ENCODE assay signal across 10 cellular contexts in genomic region chr22:39405346-39406085, GRCh38. TPM values are rescaled to one million over a fixed set of nuclear protein-coding genes. Genes with fewer than 3 reads are reported as not detected.
DNase-seq lines count a peak whose midpoint lies in the region; ATAC-seq and TF ChIP-seq lines count a peak whose summit lies in the region.
"Had no signal": no experiment of that assay in that cellular context is flagged by ENCODE, and none has a peak within 500 bp of the region (broad histone marks: within the 10 kb centered on the region; RNA-seq: fewer than 3 reads in every experiment).

No MANE protein-coding gene starts in this region.

- peak overlapping the region in 6 of 11 experiments; percentile 20 to 96 (median 47); a peak in 11 of 22 replicates for H3K27ac ChIP-seq in BLaER1 treated with 17β-estradiol and CSF1 and Interleukin-3, amounts not matched to agents 10 nM and 100 nM
- H3K27ac ChIP-seq in right cardiac atrium (ENCODE audit: low read length), result no peak overlapping the region
- no peak overlapping the region for H3K27ac ChIP-seq in smooth muscle cell (ENCODE audit: low read depth)
- no peak overlapping the region for H3K27ac ChIP-seq in Karpas-422 (ENCODE audit: low read length)

- no peak overlapping the region; a peak in 1 of 22 replicates for H3K9ac ChIP-seq in BLaER1 treated with 17β-estradiol and CSF1 and Interleukin-3, amounts not matched to agents 10 nM and 100 nM
- peak overlapping the region; percentile 1 for H3K9ac ChIP-seq in skeletal muscle satellite cell (ENCODE audit: low read depth, low read length)
- no peak overlapping the region for H3K9ac ChIP-seq in smooth muscle cell (ENCODE audit: low read depth)
- H3K9ac ChIP-seq in Karpas-422 (ENCODE audit: low read length), result no peak overlapping the region

- WGBS in right cardiac atrium, result 34% methylated on average over 28 of the region's 28 CpGs
- 91% methylated on average over 28 of the region's 28 CpGs for WGBS in smooth muscle cell (ENCODE audit: low lambda C conversion rate)

- no peaks in the 10 kb centered on the region for H3K9me3 ChIP-seq in BLaER1 treated with 17β-estradiol and CSF1 and Interleukin-3, amounts not matched to agents 10 nM and 100 nM (replicated peaks in 1 of 11)
- H3K9me3 ChIP-seq in right cardiac atrium (ENCODE audit: control insufficient read depth, low read length) (no peaks in the 10 kb centered on the region), skeletal muscle satellite cell (replicated peaks; ENCODE audit: low read length) (no peaks in the 10 kb centered on the region), smooth muscle cell (replicated peaks; ENCODE audit: low read depth) (no peaks in the 10 kb centered on the region), Karpas-422 (ENCODE audit: low read length) (no peaks in the 10 kb centered on the region)

- no peaks in the 10 kb centered on the region for H4K20me1 ChIP-seq in BLaER1 treated with 17β-estradiol and CSF1 and Interleukin-3, amounts not matched to agents 10 nM and 100 nM
- H4K20me1 ChIP-seq in smooth muscle cell (ENCODE audit: low read depth) (peaks cover 55% of the 10 kb centered on the region), Karpas-422 (ENCODE audit: insufficient read depth, low read depth, low read length) (no peaks in the 10 kb centered on the region)

- H3K9me3 Mint-ChIP-seq in activated naive CD8-positive, alpha-beta T cell treated with anti-CD3 and anti-CD28 coated beads for 36 hours, result no peaks in the 10 kb centered on the region

- H3K79me2 ChIP-seq in smooth muscle cell (ENCODE audit: low read depth), result peaks cover 30% of the 10 kb centered on the region
- H3K79me2 ChIP-seq in Karpas-422 (ENCODE audit: low read length), result peaks cover 82% of the 10 kb centered on the region

- H3K27ac Mint-ChIP-seq in activated naive CD8-positive, alpha-beta T cell treated with anti-CD3 and anti-CD28 coated beads for 36 hours, result peak overlapping the region; percentile 13

- H3K36me3 Mint-ChIP-seq in activated naive CD8-positive, alpha-beta T cell treated with anti-CD3 and anti-CD28 coated beads for 36 hours, result peaks cover 24% of the 10 kb centered on the region

- H3F3A ChIP-seq in smooth muscle cell (ENCODE audit: low read depth), result no peaks in the 10 kb centered on the region

- no peaks in the 10 kb centered on the region for H3K27me3 ChIP-seq in BLaER1 treated with 17β-estradiol and CSF1 and Interleukin-3, amounts not matched to agents 10 nM and 100 nM
- no peaks in the 10 kb centered on the region for H3K27me3 ChIP-seq in right cardiac atrium (ENCODE audit: control insufficient read depth, insufficient read depth)
- H3K27me3 ChIP-seq in skeletal muscle satellite cell (ENCODE audit: control insufficient read depth, insufficient read depth, low read length), result no peaks in the 10 kb centered on the region
- no peaks in the 10 kb centered on the region for H3K27me3 ChIP-seq in smooth muscle cell (ENCODE audit: low read depth)
- no peaks in the 10 kb centered on the region for H3K27me3 ChIP-seq in Karpas-422 (ENCODE audit: low read length)

- peaks cover 53% of the 10 kb centered on the region for H3K4me1 Mint-ChIP-seq in activated naive CD8-positive, alpha-beta T cell treated with anti-CD3 and anti-CD28 coated beads for 36 hours

- peak; percentile 70 to 71 for ATAC-seq in right cardiac atrium
- no peak for ATAC-seq in GM18870 (IDR thresholded peaks at IDR 0.05; ENCODE audit: unreplicated experiment)
- ATAC-seq: PC-3 had no signal

- H3K4me2 ChIP-seq in BLaER1 treated with 17β-estradiol and CSF1 and Interleukin-3, amounts not matched to agents 10 nM and 100 nM, result peak overlapping the region in 4 of 11 experiments; percentile 8 to 40 (median 26); a peak in 5 of 22 replicates
- peak overlapping the region; percentile 80 for H3K4me2 ChIP-seq in skeletal muscle satellite cell (ENCODE audit: low read length)
- H3K4me2 ChIP-seq in smooth muscle cell, result no peak overlapping the region
- H3K4me2 ChIP-seq in Karpas-422 (ENCODE audit: low read depth, low read length, poor library complexity, severe bottlenecking), result no peak overlapping the region

- H3K4me3 Mint-ChIP-seq in activated naive CD8-positive, alpha-beta T cell treated with anti-CD3 and anti-CD28 coated beads for 36 hours, result peak overlapping the region; percentile 19

- intact Hi-C loops in right cardiac atrium (cut with DNase I), result loop anchor here in 3 of 4 donors (10.0 kb wide), 2 partner anchors 109 to 119 kb away; partner anchors contain the start of gene ATF4 (in 1 of the 3)

- H3K27me3 Mint-ChIP-seq in activated naive CD8-positive, alpha-beta T cell treated with anti-CD3 and anti-CD28 coated beads for 36 hours, result no peaks in the 10 kb centered on the region

- H2AFZ ChIP-seq in smooth muscle cell (ENCODE audit: low read depth) (no peak overlapping the region), Karpas-422 (ENCODE audit: low read length) (no peak overlapping the region)

- peaks cover 50 to 91% (median 65%) of the 10 kb centered on the region in 10 experiments for H3K4me1 ChIP-seq in BLaER1 treated with 17β-estradiol and CSF1 and Interleukin-3, amounts not matched to agents 10 nM and 100 nM
- H3K4me1 ChIP-seq in right cardiac atrium (ENCODE audit: control insufficient read depth, insufficient read depth, low read length), result no peaks in the 10 kb centered on the region
- H3K4me1 ChIP-seq in skeletal muscle satellite cell (ENCODE audit: control insufficient read depth, insufficient read depth, low read length), result peaks cover 15% of the 10 kb centered on the region
- peaks cover 2% of the 10 kb centered on the region for H3K4me1 ChIP-seq in smooth muscle cell (ENCODE audit: low read depth)
- H3K4me1 ChIP-seq in Karpas-422 (ENCODE audit: low read length), result peaks cover 15% of the 10 kb centered on the region

- peaks cover 25 to 54% (median 33%) of the 10 kb centered on the region in 11 experiments; a peak in 20 of 22 replicates for H3K36me3 ChIP-seq in BLaER1 treated with 17β-estradiol and CSF1 and Interleukin-3, amounts not matched to agents 10 nM and 100 nM
- H3K36me3 ChIP-seq in skeletal muscle satellite cell (ENCODE audit: insufficient read depth, low read length) (no peaks in the 10 kb centered on the region), smooth muscle cell (ENCODE audit: low read depth) (no peaks in the 10 kb centered on the region), Karpas-422 (ENCODE audit: insufficient read depth, low read length) (no peaks in the 10 kb centered on the region; the same call in 1 of the 2 replicates)

- H3K4me3 ChIP-seq in BLaER1 treated with 17β-estradiol and CSF1 and Interleukin-3, amounts not matched to agents 10 nM and 100 nM, result no peak overlapping the region
- H3K4me3 ChIP-seq in right cardiac atrium (ENCODE audit: low read length), result no peak overlapping the region
- H3K4me3 ChIP-seq in skeletal muscle satellite cell (ENCODE audit: low read length), result peak overlapping the region; percentile 51
- H3K4me3 ChIP-seq in smooth muscle cell, result no peak overlapping the region
- H3K4me3 ChIP-seq in Karpas-422 (ENCODE audit: low read length), result no peak overlapping the region

- DNase-seq in activated naive CD8-positive, alpha-beta T cell treated with anti-CD3 and anti-CD28 coated beads for 36 hours, result peak; percentile 37
- DNase-seq in right cardiac atrium (peak; percentile 51 to 76 (median 73)), glomerular visceral epithelial cell (ENCODE audit: extremely low spot score) (no peak), smooth muscle cell (lab: John Stamatoyannopoulos, UW; ENCODE audit: unreplicated experiment) (no peak), Karpas-422 (no peak)
- DNase-seq: PC-3 had no signal

- no peaks in the 10 kb centered on the region for H3K9me2 ChIP-seq in Karpas-422 (replicated peaks; ENCODE audit: insufficient read depth, low read length)

- TF ChIP-seq CTCF in smooth muscle cell (IDR thresholded peaks at IDR 0.05; ENCODE audit: borderline replicate concordance, insufficient read depth, poor library complexity, severe bottlenecking), result no peak

RNA-seq across cellular contexts. Expression of gene TAB1, which starts 5.9 kb away (rescaled TPM):
- total RNA-seq in activated naive CD8-positive, alpha-beta T cell treated with anti-CD3 and anti-CD28 coated beads for 36 hours, result 10 to 100 TPM; 17.1 to 18.2 TPM
- total RNA-seq in right cardiac atrium (10 to 100 TPM; 14.9 to 18.7 (median 17.3) TPM), smooth muscle cell (12.9 and 14.8 TPM in 2 replicates)
- polyA plus RNA-seq in right cardiac atrium (16.2 TPM), smooth muscle cell (11.1 and 13.6 TPM in 2 replicates)
- 9.2 and 11.2 TPM in 2 replicates for total RNA-seq in skeletal muscle satellite cell (2012; rRNA removed)
- total RNA-seq in Karpas-422 (2014; rRNA removed; shearing (Covaris generic); ENCODE audit: low replicate concordance), result 11.0 and 15.9 TPM in 2 replicates

RNA-seq across cellular contexts. Expression of gene MGAT3, which starts 51.3 kb away (rescaled TPM):
- total RNA-seq in activated naive CD8-positive, alpha-beta T cell treated with anti-CD3 and anti-CD28 coated beads for 36 hours, result 1 to 10 TPM; 1.0 to 1.2 TPM
- total RNA-seq in right cardiac atrium (10 to 100 TPM in 1 of 4 donors, 1 to 10 TPM in 3; 7.3 to 11.6 (median 9.6) TPM), smooth muscle cell (7.8 and 9.4 TPM in 2 replicates)
- polyA plus RNA-seq in right cardiac atrium (8.7 TPM), smooth muscle cell (3.9 and 4.4 TPM in 2 replicates)
- under 0.01 TPM in 1 of 2 replicates, not detected in the other for total RNA-seq in skeletal muscle satellite cell (2012; rRNA removed)
- 34.8 and 52.7 TPM in 2 replicates for total RNA-seq in Karpas-422 (2014; rRNA removed; shearing (Covaris generic); ENCODE audit: low replicate concordance)
- total RNA-seq: PC-3 had no signal
- polyA plus RNA-seq: keratinocyte had no signal

RNA-seq across cellular contexts. Expression of gene SYNGR1, which starts 55.7 kb away (rescaled TPM):
- 1 to 10 TPM; 7.4 to 9.3 TPM for total RNA-seq in activated naive CD8-positive, alpha-beta T cell treated with anti-CD3 and anti-CD28 coated beads for 36 hours
- total RNA-seq in right cardiac atrium (10 to 100 TPM; 66.4 to 82.0 (median 70.5) TPM), smooth muscle cell (12.0 and 26.7 TPM in 2 replicates)
- polyA plus RNA-seq in right cardiac atrium (101 TPM), smooth muscle cell (55.7 and 58.0 TPM in 2 replicates)
- 1.7 TPM in 1 of 2 replicates, not detected in the other for total RNA-seq in skeletal muscle satellite cell (2012; rRNA removed)
- total RNA-seq in Karpas-422 (2014; rRNA removed; shearing (Covaris generic); ENCODE audit: low replicate concordance), result 37.2 and 47.7 TPM in 2 replicates

Comparison
In these comparisons a context has a peak if more than half of its experiments do, and no peak if none do; other contexts are left out.
1. H3K27ac ChIP-seq: peak in BLaER1 treated with 17β-estradiol and CSF1 and Interleukin-3, amounts not matched to agents 10 nM and 100 nM (6 of 11); none in right cardiac atrium (single experiment), smooth muscle cell (single experiment) and Karpas-422 (single experiment).
2. DNase-seq: peak in activated naive CD8-positive, alpha-beta T cell treated with anti-CD3 and anti-CD28 coated beads for 36 hours (single experiment) and right cardiac atrium (3 of 3); none in glomerular visceral epithelial cell (single experiment), smooth muscle cell (single experiment) and Karpas-422 (single experiment).